Comparison of ENCODE assay signal across 14 cellular contexts in the genomic region with DNA sequence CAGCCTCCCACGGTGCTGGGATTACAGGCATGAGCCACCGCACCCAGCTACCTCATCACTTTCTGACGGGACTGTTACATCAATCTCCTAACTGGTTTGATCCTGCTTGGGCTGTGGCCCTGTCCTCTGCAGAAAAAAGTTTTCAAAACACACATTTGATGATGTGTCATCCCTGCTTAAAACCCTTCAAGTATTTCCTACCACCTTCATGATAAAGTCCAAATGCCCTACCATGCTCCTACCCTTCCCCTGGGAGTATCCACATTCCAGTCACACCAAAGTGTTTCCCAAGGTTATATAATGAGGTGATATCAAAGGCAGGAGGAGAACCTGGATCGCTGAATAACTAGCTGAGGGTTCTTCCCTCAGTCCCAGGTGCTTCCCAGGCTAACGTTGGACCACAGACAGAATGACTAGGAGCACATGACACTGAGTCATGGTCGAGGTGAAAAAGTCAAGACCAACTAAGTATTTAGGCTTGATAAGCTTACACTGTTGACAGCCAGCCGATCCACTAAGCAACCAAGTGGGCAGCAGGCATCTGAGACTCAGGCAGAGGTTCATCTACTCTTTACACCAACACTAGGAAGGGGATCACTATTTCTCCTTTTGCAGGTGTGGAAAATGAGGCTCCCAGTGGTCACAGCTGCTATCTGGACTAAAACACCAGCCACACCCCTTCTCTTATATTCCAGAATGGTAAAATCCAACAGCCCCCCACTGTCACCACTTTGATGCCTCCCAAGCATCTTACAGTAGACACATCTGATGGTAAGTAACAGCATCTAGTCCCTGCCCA. TPM values are rescaled to one million over a fixed set of nuclear protein-coding genes. Genes with fewer than 3 reads are reported as not detected.
DNase-seq lines count a peak whose midpoint lies in the region; ATAC-seq, FAIRE-seq and TF ChIP-seq lines count a peak whose summit lies in the region.
"Had no signal": no experiment of that assay in that cellular context is flagged by ENCODE, and none has a peak within 500 bp of the region (broad histone marks: within the 10 kb centered on the region; RNA-seq: fewer than 3 reads in every experiment).

No MANE protein-coding gene starts in this region.

- H3K27me3 Mint-ChIP-seq in WTC11 (ENCODE audit: low read depth): no peaks in the 10 kb centered on the region

- POLR2A ChIA-PET in WTC11 (lab: Charles Lee): no interaction called here

- DNase-seq in HK-2 (ENCODE audit: unreplicated experiment) (peak; percentile 83), RWPE2 (ENCODE audit: low spot score) (no peak), retinal pigment epithelial cell (ENCODE audit: low read depth) (peak; percentile 87), WTC11 (ENCODE audit: low spot score) (no peak), small intestine (no peak), NCI-H82 (lab: John Stamatoyannopoulos, UW) (no peak)
- DNase-seq: natural killer cell, NCI-H1436 treated with DMSO at 0.1 percent for 48 hours, NCI-H774 had no signal

- peaks cover 10% of the 10 kb centered on the region; the same call in 1 of the 2 replicates for H3K9me3 Mint-ChIP-seq in WTC11
- H3K9me3 Mint-ChIP-seq: natural killer cell had no signal

- H3K27ac Mint-ChIP-seq in WTC11: no peak overlapping the region

- H3K9me3 ChIP-seq in RWPE2 (ENCODE audit: severe bottlenecking) (no peaks in the 10 kb centered on the region), small intestine (ENCODE audit: control insufficient read depth, low read depth) (no peaks in the 10 kb centered on the region)

- H3K4me3 Mint-ChIP-seq in WTC11: no peak overlapping the region
- H3K4me3 Mint-ChIP-seq: natural killer cell had no signal

- TF ChIP-seq CTCF in RWPE2 (IDR thresholded peaks at IDR 0.05; ENCODE audit: poor library complexity, severe bottlenecking) (no peak), retinal pigment epithelial cell (conservative IDR thresholded peaks at IDR 0.05; ENCODE audit: low read depth, low read length) (no peak), WTC11 (IDR thresholded peaks at IDR 0.05) (no peak)

- CTCF ChIA-PET in WTC11 (lab: Charles Lee): no interaction called here

- no peaks in the 10 kb centered on the region for H3K4me1 ChIP-seq in RWPE2 (ENCODE audit: insufficient read depth, poor library complexity, severe bottlenecking)
- H3K4me1 ChIP-seq in small intestine (ENCODE audit: control insufficient read depth in 2 of 2, insufficient read depth in 1 of 2, low read depth in 1 of 2, low read length in 1 of 2): no peaks in the 10 kb centered on the region

- FAIRE-seq in small intestine (lab: Jason Lieb, UNC): no peak
- FAIRE-seq: frontal cortex, islet of Langerhans had no signal

- H3K36me3 ChIP-seq in RWPE2 (ENCODE audit: low read depth): no peaks in the 10 kb centered on the region
- H3K36me3 ChIP-seq in small intestine (ENCODE audit: control insufficient read depth in 2 of 2, insufficient read depth in 2 of 2, low read length in 2 of 2): no peaks in the 10 kb centered on the region

- H3K4me1 Mint-ChIP-seq in WTC11: peaks cover 37% of the 10 kb centered on the region

- H3K4me3 ChIP-seq in RWPE2 (ENCODE audit: severe bottlenecking): no peak overlapping the region
- no peak overlapping the region for H3K4me3 ChIP-seq in retinal pigment epithelial cell (ENCODE audit: low read length)
- no peak overlapping the region for H3K4me3 ChIP-seq in small intestine (ENCODE audit: low read depth in 1 of 2, low read length in 2 of 2)
- H3K4me3 ChIP-seq: SK-N-MC had no signal

- no peaks in the 10 kb centered on the region for H3K27me3 ChIP-seq in RWPE2 (ENCODE audit: insufficient read depth, poor library complexity, severe bottlenecking)
- H3K27me3 ChIP-seq in small intestine (ENCODE audit: control insufficient read depth in 2 of 2, insufficient read depth in 2 of 2, low read length in 2 of 2): no peaks in the 10 kb centered on the region

- H3K27ac ChIP-seq in RWPE2 (ENCODE audit: poor library complexity, severe bottlenecking): no peak overlapping the region
- no peak overlapping the region for H3K27ac ChIP-seq in small intestine (ENCODE audit: low read depth in 1 of 2, low read length in 1 of 2)
- H3K27ac ChIP-seq: SK-N-MC had no signal

- 63 to 75% (median 66%) methylated on average over 7 of the region's 7 CpGs for WGBS in small intestine, 3 donors

- H3K36me3 Mint-ChIP-seq in WTC11: peaks cover 5% of the 10 kb centered on the region; the same call in 1 of the 2 replicates
- H3K36me3 Mint-ChIP-seq: natural killer cell had no signal

- peak; percentile 59 for ATAC-seq in RWPE2 (ENCODE audit: low read depth)
- peak; percentile 80 for ATAC-seq in esophagus mucosa
- ATAC-seq in WTC11: no peak
- ATAC-seq: natural killer cell, sciatic nerve had no signal

TF ChIP-seq in WTC11, 78 proteins besides CTCF, POLR2A, EP300 and RAD21 (continues in another document):
- TF ChIP-seq, protein P1, sequence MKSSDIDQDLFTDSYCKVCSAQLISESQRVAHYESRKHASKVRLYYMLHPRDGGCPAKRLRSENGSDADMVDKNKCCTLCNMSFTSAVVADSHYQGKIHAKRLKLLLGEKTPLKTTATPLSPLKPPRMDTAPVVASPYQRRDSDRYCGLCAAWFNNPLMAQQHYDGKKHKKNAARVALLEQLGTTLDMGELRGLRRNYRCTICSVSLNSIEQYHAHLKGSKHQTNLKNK (CRISPR knock-in tag; IDR thresholded peaks at IDR 0.05): no peak
- no peak for TF ChIP-seq PRRX2 (CRISPR knock-in tag; IDR thresholded peaks at IDR 0.05)
- TF ChIP-seq NFYB (CRISPR knock-in tag; conservative IDR thresholded peaks at IDR 0.05; ENCODE audit: low read depth): no peak
- TF ChIP-seq ZNF317 (CRISPR knock-in tag; IDR thresholded peaks at IDR 0.05; ENCODE audit: borderline replicate concordance, low read depth): no peak
- no peak for TF ChIP-seq NR2C2 (CRISPR knock-in tag; IDR thresholded peaks at IDR 0.05)
- no peak for TF ChIP-seq ZNF396 (CRISPR knock-in tag; IDR thresholded peaks at IDR 0.05; ENCODE audit: borderline replicate concordance)
- TF ChIP-seq TP53 (CRISPR knock-in tag; IDR thresholded peaks at IDR 0.05): no peak
- TF ChIP-seq, protein P2, sequence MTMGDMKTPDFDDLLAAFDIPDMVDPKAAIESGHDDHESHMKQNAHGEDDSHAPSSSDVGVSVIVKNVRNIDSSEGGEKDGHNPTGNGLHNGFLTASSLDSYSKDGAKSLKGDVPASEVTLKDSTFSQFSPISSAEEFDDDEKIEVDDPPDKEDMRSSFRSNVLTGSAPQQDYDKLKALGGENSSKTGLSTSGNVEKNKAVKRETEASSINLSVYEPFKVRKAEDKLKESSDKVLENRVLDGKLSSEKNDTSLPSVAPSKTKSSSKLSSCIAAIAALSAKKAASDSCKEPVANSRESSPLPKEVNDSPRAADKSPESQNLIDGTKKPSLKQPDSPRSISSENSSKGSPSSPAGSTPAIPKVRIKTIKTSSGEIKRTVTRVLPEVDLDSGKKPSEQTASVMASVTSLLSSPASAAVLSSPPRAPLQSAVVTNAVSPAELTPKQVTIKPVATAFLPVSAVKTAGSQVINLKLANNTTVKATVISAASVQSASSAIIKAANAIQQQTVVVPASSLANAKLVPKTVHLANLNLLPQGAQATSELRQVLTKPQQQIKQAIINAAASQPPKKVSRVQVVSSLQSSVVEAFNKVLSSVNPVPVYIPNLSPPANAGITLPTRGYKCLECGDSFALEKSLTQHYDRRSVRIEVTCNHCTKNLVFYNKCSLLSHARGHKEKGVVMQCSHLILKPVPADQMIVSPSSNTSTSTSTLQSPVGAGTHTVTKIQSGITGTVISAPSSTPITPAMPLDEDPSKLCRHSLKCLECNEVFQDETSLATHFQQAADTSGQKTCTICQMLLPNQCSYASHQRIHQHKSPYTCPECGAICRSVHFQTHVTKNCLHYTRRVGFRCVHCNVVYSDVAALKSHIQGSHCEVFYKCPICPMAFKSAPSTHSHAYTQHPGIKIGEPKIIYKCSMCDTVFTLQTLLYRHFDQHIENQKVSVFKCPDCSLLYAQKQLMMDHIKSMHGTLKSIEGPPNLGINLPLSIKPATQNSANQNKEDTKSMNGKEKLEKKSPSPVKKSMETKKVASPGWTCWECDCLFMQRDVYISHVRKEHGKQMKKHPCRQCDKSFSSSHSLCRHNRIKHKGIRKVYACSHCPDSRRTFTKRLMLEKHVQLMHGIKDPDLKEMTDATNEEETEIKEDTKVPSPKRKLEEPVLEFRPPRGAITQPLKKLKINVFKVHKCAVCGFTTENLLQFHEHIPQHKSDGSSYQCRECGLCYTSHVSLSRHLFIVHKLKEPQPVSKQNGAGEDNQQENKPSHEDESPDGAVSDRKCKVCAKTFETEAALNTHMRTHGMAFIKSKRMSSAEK (CRISPR knock-in tag; IDR thresholded peaks at IDR 0.05; ENCODE audit: borderline replicate concordance): no peak
- TF ChIP-seq KAT7 (CRISPR knock-in tag; IDR thresholded peaks at IDR 0.05; ENCODE audit: borderline replicate concordance): no peak
- no peak for TF ChIP-seq EMX1 (CRISPR knock-in tag; IDR thresholded peaks at IDR 0.05)
- TF ChIP-seq, protein P3, sequence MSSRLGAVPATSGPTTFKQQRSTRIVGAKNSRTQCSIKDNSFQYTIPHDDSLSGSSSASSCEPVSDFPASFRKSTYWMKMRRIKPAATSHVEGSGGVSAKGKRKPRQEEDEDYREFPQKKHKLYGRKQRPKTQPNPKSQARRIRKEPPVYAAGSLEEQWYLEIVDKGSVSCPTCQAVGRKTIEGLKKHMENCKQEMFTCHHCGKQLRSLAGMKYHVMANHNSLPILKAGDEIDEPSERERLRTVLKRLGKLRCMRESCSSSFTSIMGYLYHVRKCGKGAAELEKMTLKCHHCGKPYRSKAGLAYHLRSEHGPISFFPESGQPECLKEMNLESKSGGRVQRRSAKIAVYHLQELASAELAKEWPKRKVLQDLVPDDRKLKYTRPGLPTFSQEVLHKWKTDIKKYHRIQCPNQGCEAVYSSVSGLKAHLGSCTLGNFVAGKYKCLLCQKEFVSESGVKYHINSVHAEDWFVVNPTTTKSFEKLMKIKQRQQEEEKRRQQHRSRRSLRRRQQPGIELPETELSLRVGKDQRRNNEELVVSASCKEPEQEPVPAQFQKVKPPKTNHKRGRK (CRISPR knock-in tag; IDR thresholded peaks at IDR 0.05; ENCODE audit: borderline replicate concordance): no peak
- TF ChIP-seq, protein P4, sequence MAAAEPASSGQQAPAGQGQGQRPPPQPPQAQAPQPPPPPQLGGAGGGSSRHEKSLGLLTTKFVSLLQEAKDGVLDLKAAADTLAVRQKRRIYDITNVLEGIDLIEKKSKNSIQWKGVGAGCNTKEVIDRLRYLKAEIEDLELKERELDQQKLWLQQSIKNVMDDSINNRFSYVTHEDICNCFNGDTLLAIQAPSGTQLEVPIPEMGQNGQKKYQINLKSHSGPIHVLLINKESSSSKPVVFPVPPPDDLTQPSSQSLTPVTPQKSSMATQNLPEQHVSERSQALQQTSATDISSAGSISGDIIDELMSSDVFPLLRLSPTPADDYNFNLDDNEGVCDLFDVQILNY (CRISPR knock-in tag; IDR thresholded peaks at IDR 0.05): no peak

RNA-seq across cellular contexts. Expression of a gene that starts 31.8 kb away (rescaled TPM):
- total RNA-seq in esophagus mucosa (1.3 TPM), WTC11 (2021) (6.2 to 8.3 TPM (median 7.1 TPM) in 3 replicates)
- 1 to 10 TPM in 2 of 3 donors, under 1 TPM in 1; 0.45 to 2.5 (median 2.2) TPM for polyA plus RNA-seq in small intestine

Comparison
In these comparisons a context has a peak if more than half of its experiments do, and no peak if none do; other contexts are left out.
1. DNase-seq: peak in HK-2 (single experiment) and retinal pigment epithelial cell (single experiment); none in RWPE2 (single experiment), WTC11 (single experiment), small intestine (single experiment) and NCI-H82 (single experiment).